17 cellular contexts compared by ENCODE assay signal in genomic region chr12:118101051-118101450, GRCh38. TPM values are rescaled to one million over a fixed set of nuclear protein-coding genes. Genes with fewer than 3 reads are reported as not detected.
DNase-seq lines count a peak whose midpoint lies in the region; ATAC-seq, FAIRE-seq and TF ChIP-seq lines count a peak whose summit lies in the region.
"Had no signal": no experiment of that assay in that cellular context is flagged by ENCODE, and none has a peak within 500 bp of the region (broad histone marks: within the 10 kb centered on the region; RNA-seq: fewer than 3 reads in every experiment).

No MANE protein-coding gene starts in this region.

- H3K23ac ChIP-seq in neuronal stem cell (ENCODE audit: low read depth, low read length, poor library complexity) = no peak overlapping the region

- H3K27me3 Mint-ChIP-seq in Calu3 (ENCODE audit: unreplicated experiment) = no peaks in the 10 kb centered on the region

- no peaks in the 10 kb centered on the region for H3K9me3 Mint-ChIP-seq in Calu3 (ENCODE audit: low read depth, unreplicated experiment)
- H3K9me3 Mint-ChIP-seq: CD14-positive monocyte; CD4-positive, alpha-beta memory T cell; H9 had no signal

- CTCF ChIA-PET in HepG2 (lab: Yijun Ruan, JAX; ENCODE audit: low intra/inter-chr PET ratio, low total read pairs) = no interaction called here
- CTCF ChIA-PET in Calu3 (lab: Charles Lee) = no interaction called here
- CTCF ChIA-PET in PC-3 (lab: Charles Lee) = no interaction called here

- H3K4me1 Mint-ChIP-seq in Calu3 (ENCODE audit: low read depth, unreplicated experiment) = peaks cover 28% of the 10 kb centered on the region

- no peak overlapping the region for H3K4me2 ChIP-seq in HepG2 (ENCODE audit: low read depth, low read length)
- no peak overlapping the region for H3K4me2 ChIP-seq in neuronal stem cell (ENCODE audit: insufficient read depth, low read length, poor library complexity, severe bottlenecking)
- no peak overlapping the region for H3K4me2 ChIP-seq in PC-3 (ENCODE audit: low read length)
- no peak overlapping the region for H3K4me2 ChIP-seq in GM23248 (ENCODE audit: unreplicated experiment)

- no peak overlapping the region for H2BK120ac ChIP-seq in neuronal stem cell (ENCODE audit: low read depth, low read length)

- H3K14ac ChIP-seq in neuronal stem cell (ENCODE audit: low read length) = no peak overlapping the region

- no peak for TF ChIP-seq RAD21 in HepG2 (CRISPR knock-in tag; IDR thresholded peaks at IDR 0.05)

- H2BK12ac ChIP-seq in neuronal stem cell (ENCODE audit: low read length) = no peak overlapping the region

- H4K20me1 ChIP-seq in HepG2 (ENCODE audit: insufficient read depth, low read length) (no peaks in the 10 kb centered on the region), PC-3 (ENCODE audit: low read length) (no peaks in the 10 kb centered on the region), GM23248 (ENCODE audit: insufficient read depth) (no peaks in the 10 kb centered on the region)
- H4K20me1 ChIP-seq: BLaER1 had no signal

- H3K27me3 ChIP-seq in HepG2 (ENCODE audit: control insufficient read depth in 1 of 2, insufficient read depth in 2 of 2, low read length in 2 of 2) (no peaks in the 10 kb centered on the region), right lobe of liver (no peaks in the 10 kb centered on the region), iPS-20b (ENCODE audit: insufficient read depth, low read length) (no peaks in the 10 kb centered on the region), neuronal stem cell (ENCODE audit: control insufficient read depth in 3 of 3, insufficient read depth in 3 of 3, low read depth in 1 of 3, low read length in 3 of 3) (no peaks in the 10 kb centered on the region), PC-3 (ENCODE audit: low read length) (no peaks in the 10 kb centered on the region), GM23248 (replicated peaks; ENCODE audit: insufficient read depth) (no peaks in the 10 kb centered on the region)
- H3K27me3 ChIP-seq: BLaER1 had no signal

- H3K9me2 ChIP-seq in PC-3 (replicated peaks; ENCODE audit: low read length) = no peaks in the 10 kb centered on the region
- no peaks in the 10 kb centered on the region for H3K9me2 ChIP-seq in GM23248 (ENCODE audit: insufficient read depth)

- H3K4me1 ChIP-seq in HepG2 (ENCODE audit: insufficient read depth, low read length) = peaks cover 33% of the 10 kb centered on the region
- H3K4me1 ChIP-seq in right lobe of liver = peaks cover 0 to 9% (median 4%) of the 10 kb centered on the region in 4 donors
- peaks cover 14% of the 10 kb centered on the region; the same call in 1 of the 2 replicates for H3K4me1 ChIP-seq in iPS-20b (ENCODE audit: insufficient read depth, low read length)
- H3K4me1 ChIP-seq in neuronal stem cell (ENCODE audit: control insufficient read depth in 2 of 2, insufficient read depth in 1 of 2, low read depth in 1 of 2, low read length in 2 of 2) = peaks cover 3 to 5% of the 10 kb centered on the region in 2 donors
- peaks cover 21% of the 10 kb centered on the region for H3K4me1 ChIP-seq in PC-3 (ENCODE audit: insufficient read depth, low read length)
- no peaks in the 10 kb centered on the region for H3K4me1 ChIP-seq in GM23248 (ENCODE audit: insufficient read depth)

- H3F3A ChIP-seq in PC-3 (ENCODE audit: low read length, unreplicated experiment) (peaks cover 2% of the 10 kb centered on the region), GM23248 (ENCODE audit: insufficient read depth) (no peaks in the 10 kb centered on the region)

- FAIRE-seq in HepG2 (lab: Jason Lieb, UNC) = no peak
- FAIRE-seq: G401.6, GM12892, GM18507, H1, K562 had no signal

- in situ Hi-C loops in HepG2 (cut with HindIII; ENCODE audit: extremely low pct_ligation_motif_present, low pct_unique_long_range_greater_than_20kb) (no loop called here), GM23248 (cut with MboI) (no loop called here)

- DNase-seq in HepG2 (ENCODE audit: low spot score) = no peak
- DNase-seq in right lobe of liver = no peak
- DNase-seq in neuronal stem cell (ENCODE audit: low spot score) = no peak
- no peak for DNase-seq in Calu3
- no peak for DNase-seq in PC-3
- no peak for DNase-seq in GM23248
- DNase-seq: CD4-positive, alpha-beta memory T cell; DND-41; H9 had no signal

- POLR2A ChIA-PET in HepG2 (lab: Yijun Ruan, JAX) (no interaction called here), PC-3 (lab: Charles Lee; ENCODE audit: unreplicated experiment) (no interaction called here)

- H3K4me3 ChIP-seq in HepG2 (replicated peaks in 1 of 3; ENCODE audit: insufficient read depth in 1 of 3, low read depth in 2 of 3, low read length in 3 of 3) = no peak overlapping the region
- H3K4me3 ChIP-seq in right lobe of liver = no peak overlapping the region
- no peak overlapping the region for H3K4me3 ChIP-seq in iPS-20b (ENCODE audit: low read length)
- no peak overlapping the region for H3K4me3 ChIP-seq in neuronal stem cell (ENCODE audit: low read length in 2 of 2)
- H3K4me3 ChIP-seq in PC-3 (ENCODE audit: low read length) = no peak overlapping the region
- no peak overlapping the region for H3K4me3 ChIP-seq in GM23248
- H3K4me3 ChIP-seq: BLaER1, K562 had no signal

- H2BK5ac ChIP-seq in neuronal stem cell (ENCODE audit: low read length) = no peak overlapping the region

- TF ChIP-seq CTCF in HepG2 (CRISPR knock-in tag; IDR thresholded peaks at IDR 0.05) = no peak
- TF ChIP-seq CTCF in right lobe of liver (IDR thresholded peaks at IDR 0.05) = no peak
- TF ChIP-seq CTCF in Calu3 (IDR thresholded peaks at IDR 0.05; ENCODE audit: unreplicated experiment) = no peak
- TF ChIP-seq CTCF in PC-3 (conservative IDR thresholded peaks at IDR 0.05; ENCODE audit: low read depth, low read length) = no peak

- no peak overlapping the region for H3K4ac ChIP-seq in neuronal stem cell (ENCODE audit: low read length)

- H3K79me2 ChIP-seq in HepG2 (ENCODE audit: insufficient read depth, low read length) (no peaks in the 10 kb centered on the region), PC-3 (ENCODE audit: low read length) (peaks cover 29% of the 10 kb centered on the region; the same call in 1 of the 2 replicates), GM23248 (ENCODE audit: insufficient read depth) (no peaks in the 10 kb centered on the region)

- H4K91ac ChIP-seq in neuronal stem cell (ENCODE audit: low read depth, low read length, poor library complexity) = no peak overlapping the region

- H3K36me3 ChIP-seq in HepG2 (replicated peaks in 1 of 2; ENCODE audit: control insufficient read depth in 1 of 2, insufficient read depth in 2 of 2, low read length in 2 of 2) (no peaks in the 10 kb centered on the region; a peak in 1 of 5 replicates), right lobe of liver (no peaks in the 10 kb centered on the region), iPS-20b (ENCODE audit: insufficient read depth, low read depth, low read length) (peaks cover 22% of the 10 kb centered on the region), neuronal stem cell (replicated peaks in 1 of 2; ENCODE audit: control insufficient read depth in 2 of 2, insufficient read depth in 2 of 2, low read length in 2 of 2) (peaks cover 0 to 6% of the 10 kb centered on the region in 2 donors), PC-3 (ENCODE audit: low read depth, low read length) (no peaks in the 10 kb centered on the region), GM23248 (ENCODE audit: low read depth) (no peaks in the 10 kb centered on the region)

- H3K18ac ChIP-seq in neuronal stem cell (ENCODE audit: low read length) = no peak overlapping the region

- H3K27ac Mint-ChIP-seq in Calu3 (ENCODE audit: unreplicated experiment) = no peak overlapping the region
- H3K27ac Mint-ChIP-seq: CD14-positive monocyte had no signal

- H3K9ac ChIP-seq in HepG2 (ENCODE audit: insufficient read depth, low read depth, low read length) = no peak overlapping the region
- H3K9ac ChIP-seq in iPS-20b (ENCODE audit: low read depth, low read length) = peak overlapping the region; percentile 15; the same call in 1 of the 2 replicates
- peak overlapping the region; percentile 60 for H3K9ac ChIP-seq in neuronal stem cell (ENCODE audit: low read depth, low read length, poor library complexity)
- no peak overlapping the region for H3K9ac ChIP-seq in PC-3 (ENCODE audit: low read length)
- no peak overlapping the region for H3K9ac ChIP-seq in GM23248
- H3K9ac ChIP-seq: BLaER1 had no signal

- ATAC-seq in HepG2 = no peak
- no peak for ATAC-seq in right lobe of liver
- no peak for ATAC-seq in PC-3
- ATAC-seq: K562 had no signal

- TF ChIP-seq POLR2A in HepG2 (IDR thresholded peaks at IDR 0.05; ENCODE audit: insufficient read depth in 1 of 2, low read depth in 2 of 2, low read length in 2 of 2) = no peak
- no peak for TF ChIP-seq POLR2A in right lobe of liver (IDR thresholded peaks at IDR 0.05)

- H3K79me1 ChIP-seq in neuronal stem cell (ENCODE audit: low read depth, low read length) = peaks cover 2% of the 10 kb centered on the region

- WGBS in HepG2 (ENCODE audit: low lambda C conversion rate) = 95% methylated on average over 3 of the region's 3 CpGs
- WGBS in right lobe of liver (ENCODE audit: insufficient coverage, low coverage, low lambda C conversion rate, missing lambda C conversion rate) = 78% methylated on average over 3 of the region's 3 CpGs
- WGBS in neuronal stem cell (ENCODE audit: extremely low coverage in 2 of 2, insufficient read length in 2 of 2, insufficient replicate concordance in 1 of 2), 2 donors = no CpG with 5 or more reads among the region's 3 CpGs
- WGBS in GM23248 (ENCODE audit: low coverage in 1 of 2, low lambda C conversion rate in 2 of 2, missing lambda C conversion rate in 2 of 2), 2 experiments = 71 to 82% methylated on average over 3 of the region's 3 CpGs

- H2AK5ac ChIP-seq in neuronal stem cell (ENCODE audit: low read depth, low read length) = no peak overlapping the region

- BruUV-seq in HepG2 (replicated peaks; lab: Mats Ljungman, UMichigan) (no TSS peak), Calu3 (replicated peaks; lab: Mats Ljungman, UMichigan) (no TSS peak), PC-3 (replicated peaks; lab: Mats Ljungman, UMichigan) (no TSS peak)

- peaks cover 22% of the 10 kb centered on the region for H3K36me3 Mint-ChIP-seq in Calu3 (ENCODE audit: insufficient read depth, unreplicated experiment)

- H3K4me3 Mint-ChIP-seq in Calu3 (ENCODE audit: low read depth, unreplicated experiment) = no peak overlapping the region
- H3K4me3 Mint-ChIP-seq: CD14-positive monocyte had no signal

- H3K27ac ChIP-seq in HepG2 (ENCODE audit: extremely low read length, insufficient read depth, low read length) (no peak overlapping the region), right lobe of liver (no peak overlapping the region), iPS-20b (ENCODE audit: low read length) (no peak overlapping the region), neuronal stem cell (replicated peaks; ENCODE audit: low read length) (no peak overlapping the region), PC-3 (ENCODE audit: low read length) (no peak overlapping the region), GM23248 (no peak overlapping the region)
- H3K27ac ChIP-seq: BLaER1 had no signal

- no peak for TF ChIP-seq EP300 in HepG2 (IDR thresholded peaks at IDR 0.05; ENCODE audit: low read depth in 2 of 2, low read length in 2 of 2)
- TF ChIP-seq EP300 in HepG2 (CRISPR knock-in tag; IDR thresholded peaks at IDR 0.05; ENCODE audit: borderline replicate concordance) = no peak

- H2BK15ac ChIP-seq in neuronal stem cell (ENCODE audit: low read length) = no peak overlapping the region

- intact Hi-C loops in HepG2 (cut with micrococcal nuclease; ENCODE audit: unreplicated experiment) = loop anchor here (5.0 kb wide), 1 partner anchor 224 kb away; no protein-coding TSS in a partner anchor
- intact Hi-C loops in right lobe of liver (cut with DNase I) = no loop called here
- intact Hi-C loops in Calu3 (cut with micrococcal nuclease; ENCODE audit: unreplicated experiment) = loop anchor here (5.0 to 10.0 kb wide), 2 partner anchors 44 to 226 kb away; no protein-coding TSS in a partner anchor
- intact Hi-C loops in PC-3 (cut with micrococcal nuclease) = no loop called here

- H3K9me3 ChIP-seq in HepG2 (ENCODE audit: low read length) (no peaks in the 10 kb centered on the region), right lobe of liver (no peaks in the 10 kb centered on the region), iPS-20b (ENCODE audit: insufficient read depth, low read depth, low read length) (no peaks in the 10 kb centered on the region), neuronal stem cell (replicated peaks in 1 of 2; ENCODE audit: control insufficient read depth in 2 of 2, insufficient read depth in 1 of 2, low read depth in 1 of 2, low read length in 2 of 2) (no peaks in the 10 kb centered on the region), PC-3 (ENCODE audit: low read length) (no peaks in the 10 kb centered on the region), GM23248 (ENCODE audit: low read depth) (no peaks in the 10 kb centered on the region)
- H3K9me3 ChIP-seq: BLaER1 had no signal

- H2AFZ ChIP-seq in HepG2 (ENCODE audit: low read length) (no peak overlapping the region), neuronal stem cell (ENCODE audit: low read length) (no peak overlapping the region), PC-3 (ENCODE audit: low read length) (no peak overlapping the region), GM23248 (no peak overlapping the region)

- H4K8ac ChIP-seq in neuronal stem cell (ENCODE audit: low read depth, low read length) = no peak overlapping the region

RNA-seq across cellular contexts. Expression of gene VSIG10, which starts 2.8 kb away (rescaled TPM):
- total RNA-seq in HepG2 (2016; rRNA removed; fragmentation: Illumina TruSeq; extraction: Trizol) (35.6 and 42.5 TPM in 2 replicates), right lobe of liver (10 to 100 TPM; 13.1 to 31.3 (median 20.1) TPM), Calu3 (2022) (52.0 and 53.6 TPM in 2 replicates), PC-3 (2014; rRNA removed) (60.8 and 68.8 TPM in 2 replicates)
- total RNA-seq in HepG2 (2016; cell fraction: cytosol; rRNA removed; fragmentation: Illumina TruSeq; extraction: Trizol; ENCODE audit: low read depth) = 41.4 and 41.9 TPM in 2 replicates
- 29.0 and 43.3 TPM in 2 replicates for total RNA-seq in HepG2 (2016; cell fraction: insoluble cytoplasmic fraction; rRNA removed; fragmentation: Illumina TruSeq; extraction: Trizol)
- 61.2 and 66.1 TPM in 2 replicates for total RNA-seq in HepG2 (2016; cell fraction: membrane; rRNA removed; fragmentation: Illumina TruSeq; extraction: Trizol)
- total RNA-seq in HepG2 (2016; cell fraction: nucleus; rRNA removed; fragmentation: Illumina TruSeq; extraction: Trizol) = 32.5 and 36.1 TPM in 2 replicates
- polyA plus RNA-seq in HepG2 (2011; rRNA removed) (25.6 and 28.6 TPM in 2 replicates), GM23248 (2016; fragmentation: Nextera tagmentation; extraction: Ambion mirVana) (8.5 and 11.5 TPM in 2 replicates)
- polyA plus RNA-seq in HepG2 (2011; cell fraction: cytosol; rRNA removed) = 14.4 and 18.0 TPM in 2 replicates
- polyA plus RNA-seq in HepG2 (2011; cell fraction: nucleus; rRNA removed) = 31.1 and 32.4 TPM in 2 replicates
- 17.8 and 18.7 TPM in 2 replicates for polyA plus RNA-seq in HepG2 (2012)
- polyA plus RNA-seq in HepG2 (2016; cell fraction: cytosol; fragmentation: Illumina TruSeq; extraction: Trizol; ENCODE audit: low read depth) = 37.2 and 39.4 TPM in 2 replicates
- 24.5 and 25.4 TPM in 2 replicates for polyA plus RNA-seq in HepG2 (2016; cell fraction: insoluble cytoplasmic fraction; fragmentation: Illumina TruSeq; extraction: Trizol; ENCODE audit: low read depth)
- 41.6 and 46.3 TPM in 2 replicates for polyA plus RNA-seq in HepG2 (2016; cell fraction: membrane; fragmentation: Illumina TruSeq; extraction: Trizol; ENCODE audit: low read depth)
- polyA plus RNA-seq in HepG2 (2016; cell fraction: nucleus; fragmentation: Illumina TruSeq; extraction: Trizol; ENCODE audit: insufficient read depth, low read depth) = 44.9 and 47.7 TPM in 2 replicates
- polyA minus RNA-seq in HepG2 (2011; rRNA and poly(A)+ RNA removed; ENCODE audit: low replicate concordance) = 47.1 and 101 TPM in 2 replicates
- polyA minus RNA-seq in HepG2 (2011; cell fraction: cytosol; rRNA and poly(A)+ RNA removed) = 10.2 and 11.3 TPM in 2 replicates
- 40.0 and 44.4 TPM in 2 replicates for polyA minus RNA-seq in HepG2 (2011; cell fraction: nucleus; rRNA and poly(A)+ RNA removed)
- 11.4 TPM for polyA plus RNA-seq in neuronal stem cell (2013, experiment 1 of 2)
- polyA plus RNA-seq in neuronal stem cell (2013, experiment 2 of 2) = 14.1 TPM
- 11.6 and 40.1 TPM in 2 replicates for total RNA-seq in GM23248 (2014; rRNA removed; shearing (Covaris generic))

RNA-seq across cellular contexts. Expression of gene PEBP1, which starts 34.9 kb away (rescaled TPM):
- total RNA-seq in HepG2 (2016; rRNA removed; fragmentation: Illumina TruSeq; extraction: Trizol) (1,505 and 1,984 TPM in 2 replicates), right lobe of liver (100 to 1,000 TPM; 511 to 916 (median 654) TPM), Calu3 (2022) (99.8 and 109 TPM in 2 replicates), PC-3 (2014; rRNA removed) (313 and 368 TPM in 2 replicates)
- total RNA-seq in HepG2 (2016; cell fraction: cytosol; rRNA removed; fragmentation: Illumina TruSeq; extraction: Trizol; ENCODE audit: low read depth) = 232 and 262 TPM in 2 replicates
- 1,559 and 1,992 TPM in 2 replicates for total RNA-seq in HepG2 (2016; cell fraction: insoluble cytoplasmic fraction; rRNA removed; fragmentation: Illumina TruSeq; extraction: Trizol)
- total RNA-seq in HepG2 (2016; cell fraction: membrane; rRNA removed; fragmentation: Illumina TruSeq; extraction: Trizol) = 553 and 634 TPM in 2 replicates
- total RNA-seq in HepG2 (2016; cell fraction: nucleus; rRNA removed; fragmentation: Illumina TruSeq; extraction: Trizol) = 497 and 536 TPM in 2 replicates
- polyA plus RNA-seq in HepG2 (2011; rRNA removed) (437 and 538 TPM in 2 replicates), GM23248 (2016; fragmentation: Nextera tagmentation; extraction: Ambion mirVana) (345 and 350 TPM in 2 replicates)
- polyA plus RNA-seq in HepG2 (2011; cell fraction: cytosol; rRNA removed) = 477 and 485 TPM in 2 replicates
- polyA plus RNA-seq in HepG2 (2011; cell fraction: nucleus; rRNA removed) = 199 and 209 TPM in 2 replicates
- polyA plus RNA-seq in HepG2 (2012) = 511 and 820 TPM in 2 replicates
- polyA plus RNA-seq in HepG2 (2016; cell fraction: cytosol; fragmentation: Illumina TruSeq; extraction: Trizol; ENCODE audit: low read depth) = 248 and 308 TPM in 2 replicates
- polyA plus RNA-seq in HepG2 (2016; cell fraction: insoluble cytoplasmic fraction; fragmentation: Illumina TruSeq; extraction: Trizol; ENCODE audit: low read depth) = 2,115 and 2,133 TPM in 2 replicates
- 458 and 518 TPM in 2 replicates for polyA plus RNA-seq in HepG2 (2016; cell fraction: membrane; fragmentation: Illumina TruSeq; extraction: Trizol; ENCODE audit: low read depth)
- polyA plus RNA-seq in HepG2 (2016; cell fraction: nucleus; fragmentation: Illumina TruSeq; extraction: Trizol; ENCODE audit: insufficient read depth, low read depth) = 949 and 989 TPM in 2 replicates
- polyA minus RNA-seq in HepG2 (2011; rRNA and poly(A)+ RNA removed; ENCODE audit: low replicate concordance) = 240 and 331 TPM in 2 replicates
- polyA minus RNA-seq in HepG2 (2011; cell fraction: cytosol; rRNA and poly(A)+ RNA removed) = 182 and 185 TPM in 2 replicates
- polyA minus RNA-seq in HepG2 (2011; cell fraction: nucleus; rRNA and poly(A)+ RNA removed) = 52.4 and 60.3 TPM in 2 replicates
- polyA plus RNA-seq in neuronal stem cell (2013, experiment 1 of 2) = 382 TPM
- 379 TPM for polyA plus RNA-seq in neuronal stem cell (2013, experiment 2 of 2)
- 217 and 267 TPM in 2 replicates for total RNA-seq in GM23248 (2014; rRNA removed; shearing (Covaris generic))

RNA-seq across cellular contexts. Expression of gene WSB2, which starts 40.1 kb away (rescaled TPM):
- total RNA-seq in HepG2 (2016; rRNA removed; fragmentation: Illumina TruSeq; extraction: Trizol) = 31.0 and 39.5 TPM in 2 replicates
- total RNA-seq in HepG2 (2016; cell fraction: cytosol; rRNA removed; fragmentation: Illumina TruSeq; extraction: Trizol; ENCODE audit: low read depth) = 58.3 and 64.9 TPM in 2 replicates
- total RNA-seq in HepG2 (2016; cell fraction: insoluble cytoplasmic fraction; rRNA removed; fragmentation: Illumina TruSeq; extraction: Trizol) = 32.3 and 33.3 TPM in 2 replicates
- 113 and 119 TPM in 2 replicates for total RNA-seq in HepG2 (2016; cell fraction: membrane; rRNA removed; fragmentation: Illumina TruSeq; extraction: Trizol)
- total RNA-seq in HepG2 (2016; cell fraction: nucleus; rRNA removed; fragmentation: Illumina TruSeq; extraction: Trizol) = 17.3 and 21.7 TPM in 2 replicates
- 76.5 and 82.8 TPM in 2 replicates for polyA plus RNA-seq in HepG2 (2011; rRNA removed)
- 90.5 and 92.1 TPM in 2 replicates for polyA plus RNA-seq in HepG2 (2011; cell fraction: cytosol; rRNA removed)
- polyA plus RNA-seq in HepG2 (2011; cell fraction: nucleus; rRNA removed) = 33.9 and 37.1 TPM in 2 replicates
- 39.1 and 50.3 TPM in 2 replicates for polyA plus RNA-seq in HepG2 (2012)
- 108 and 109 TPM in 2 replicates for polyA plus RNA-seq in HepG2 (2016; cell fraction: cytosol; fragmentation: Illumina TruSeq; extraction: Trizol; ENCODE audit: low read depth)
- polyA plus RNA-seq in HepG2 (2016; cell fraction: insoluble cytoplasmic fraction; fragmentation: Illumina TruSeq; extraction: Trizol; ENCODE audit: low read depth) = 32.4 and 39.7 TPM in 2 replicates
- polyA plus RNA-seq in HepG2 (2016; cell fraction: membrane; fragmentation: Illumina TruSeq; extraction: Trizol; ENCODE audit: low read depth) = 111 and 130 TPM in 2 replicates
- 25.3 and 27.6 TPM in 2 replicates for polyA plus RNA-seq in HepG2 (2016; cell fraction: nucleus; fragmentation: Illumina TruSeq; extraction: Trizol; ENCODE audit: insufficient read depth, low read depth)
- polyA minus RNA-seq in HepG2 (2011; rRNA and poly(A)+ RNA removed; ENCODE audit: low replicate concordance) = 192 and 280 TPM in 2 replicates
- 89.2 and 103 TPM in 2 replicates for polyA minus RNA-seq in HepG2 (2011; cell fraction: cytosol; rRNA and poly(A)+ RNA removed)
- polyA minus RNA-seq in HepG2 (2011; cell fraction: nucleus; rRNA and poly(A)+ RNA removed) = 50.3 and 54.8 TPM in 2 replicates
- 10 to 100 TPM; 27.5 to 73.9 (median 49.0) TPM for total RNA-seq in right lobe of liver
- polyA plus RNA-seq in neuronal stem cell (2013, experiment 1 of 2) = 33.1 TPM
- polyA plus RNA-seq in neuronal stem cell (2013, experiment 2 of 2) = 32.2 TPM
- total RNA-seq in Calu3 (2022) = 93.5 and 112 TPM in 2 replicates
- total RNA-seq in PC-3 (2014; rRNA removed) = 166 and 203 TPM in 2 replicates
- 134 and 162 TPM in 2 replicates for total RNA-seq in GM23248 (2014; rRNA removed; shearing (Covaris generic))
- 65.8 and 66.5 TPM in 2 replicates for polyA plus RNA-seq in GM23248 (2016; fragmentation: Nextera tagmentation; extraction: Ambion mirVana)

Comparison
In these comparisons a context has a peak if more than half of its experiments do, and no peak if none do; other contexts are left out.
1. intact Hi-C loops: an anchor here in HepG2 (5.0 kb wide) and Calu3 (5.0 to 10.0 kb wide); none called in right lobe of liver and PC-3.
2. H3K9ac ChIP-seq: peak in iPS-20b (single experiment) and neuronal stem cell (single experiment); none in HepG2 (single experiment), PC-3 (single experiment) and GM23248 (single experiment).